22 cellular contexts compared by ENCODE assay signal in the genomic region with DNA sequence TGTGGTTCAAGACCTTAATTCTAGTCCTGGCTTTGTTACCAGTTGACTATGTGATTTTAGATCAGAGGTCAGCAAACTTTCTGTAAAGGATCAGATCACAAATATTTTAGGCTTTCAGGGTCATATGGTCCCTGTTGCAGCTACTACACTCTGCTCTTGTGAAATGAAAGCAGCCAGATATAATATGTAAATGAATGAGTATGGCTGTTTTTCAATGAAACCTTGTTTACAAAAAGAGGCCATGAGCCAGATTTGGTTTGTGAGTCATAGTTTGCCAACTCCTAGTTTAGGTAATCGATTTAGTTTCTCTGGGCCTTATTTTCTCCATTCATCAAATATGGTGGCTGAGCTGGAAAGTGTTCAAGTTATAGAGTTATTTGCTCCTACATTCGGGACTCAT.
"Had no signal": no experiment of that assay in that cellular context is flagged by ENCODE, and none has a peak within 500 bp of the region (broad histone marks: within the 10 kb centered on the region; RNA-seq: fewer than 3 reads in every experiment).

No MANE protein-coding gene starts in this region.

- H3K27me3 ChIP-seq: MG63 had no signal

- DNase-seq: activated CD4-positive, alpha-beta T cell treated with anti-CD3 and anti-CD28 coated beads for 48 hours; activated CD4-positive, alpha-beta T cell treated with anti-CD3 and anti-CD28 coated beads, Interleukin-2, amount 50 U/mL, for 4 hours; activated CD4-positive, CD25-positive, alpha-beta regulatory T cell treated with anti-CD3 and anti-CD28 coated beads, Interleukin-2, amount 50 U/mL, for 72 hours; activated CD8-positive, alpha-beta memory T cell treated with anti-CD3 and anti-CD28 coated beads, Interleukin-2, amount 50 U/mL, for 48 hours; activated CD8-positive, alpha-beta T cell treated with anti-CD3 and anti-CD28 coated beads, Interleukin-2, amount 10 ng/mL, durations not matched to agents 7 days and 5 days; activated T-cell treated with anti-CD3 and anti-CD28 coated beads, Interleukin-2, amount 50 U/mL, for 1 hour; amygdala; cerebellar nuclear complex; MG63; MV-4-11; NCI-H1092 treated with DMSO at 0.1 percent for 48 hours; NCI-H1417 treated with DMSO at 0.1 percent for 48 hours; NCI-H1694 treated with DMSO at 0.1 percent for 48 hours; NCI-H2029 treated with DMSO at 0.1 percent for 48 hours; NCI-H510A treated with DMSO at 0.1 percent for 48 hours; NCI-H69; PC-3; SHP77 treated with DMSO at 0.1 percent for 48 hours; T-helper 17 cell; T-helper 9 cell had no signal

- H3K27ac ChIP-seq: KMS-11 had no signal

- H3K36me3 ChIP-seq: MG63 had no signal

- H3K9me3 ChIP-seq: MG63 had no signal

- H3K4me3 ChIP-seq: MG63 had no signal

- ATAC-seq: activated CD8-positive, alpha-beta T cell treated with anti-CD3 and anti-CD28 coated beads, Interleukin-2, amount 10 ng/mL, durations not matched to agents 7 days and 5 days; PC-3; T-helper 17 cell; WTC11 had no signal
